Comparison of ENCODE assay signal across 32 cellular contexts in genomic region chrX:103861200-103861599, GRCh38.
"Had no signal": no experiment of that assay in that cellular context is flagged by ENCODE, and none has a peak within 500 bp of the region (broad histone marks: within the 10 kb centered on the region; RNA-seq: fewer than 3 reads in every experiment).

No MANE protein-coding gene starts in this region.

- FAIRE-seq: endothelial cell of umbilical vein had no signal

- DNase-seq: activated CD4-positive, alpha-beta memory T cell treated with anti-CD3 and anti-CD28 coated beads for 36 hours; activated CD4-positive, alpha-beta T cell treated with anti-CD3 and anti-CD28 coated beads for 48 hours; activated CD8-positive, alpha-beta memory T cell treated with anti-CD3 and anti-CD28 coated beads, Interleukin-2, amount 50 U/mL, for 4 hours; activated effector memory CD4-positive, alpha-beta T cell treated with anti-CD3 and anti-CD28 coated beads, Interleukin-2, amount 50 U/mL, for 16 hours; activated naive CD4-positive, alpha-beta T cell treated with anti-CD3 and anti-CD28 coated beads for 36 hours; activated naive CD8-positive, alpha-beta T cell treated with anti-CD3 and anti-CD28 coated beads for 36 hours; activated T-cell treated with anti-CD3 and anti-CD28 coated beads, Interleukin-2, amount 50 U/mL, for 1 hour; adrenal gland; aorta; caudate nucleus; cortex of kidney; gastrocnemius medialis; islet precursor cell; left cardiac atrium; naive B cell; nephron progenitor cell; ovary; retina; stimulated activated CD4-positive, alpha-beta T cell treated with anti-CD3 and anti-CD28 coated beads, Interleukin-4, amount 100 ng/mL, for 24 hours; stimulated activated naive CD8-positive, alpha-beta T cell treated with anti-CD3 and anti-CD28 coated beads, Interleukin-15, amount 100 ng/mL, for 72 hours; substantia nigra; T-helper 17 cell; T1000; uterus; WERI-Rb-1 had no signal

- H3K27ac ChIP-seq: adrenal gland, gastrocnemius medialis, hepatocyte, neutrophil, ovary, skin epidermis, uterus, WERI-Rb-1 had no signal

- H3K36me3 ChIP-seq: adrenal gland, gastrocnemius medialis, neutrophil, ovary, uterus, WERI-Rb-1 had no signal

- H3K4me3 ChIP-seq: adrenal gland, gastrocnemius medialis, hepatocyte, ovary, skin epidermis, uterus had no signal

- H3K4me1 ChIP-seq: adrenal gland, gastrocnemius medialis, uterus had no signal

- ATAC-seq: activated CD4-positive, CD25-positive, alpha-beta regulatory T cell treated with anti-CD3 and anti-CD28 coated beads, Interleukin-2, amount 50 U/mL, for 24 hours; gastrocnemius medialis; left cardiac atrium; sciatic nerve; stimulated activated effector memory CD8-positive, alpha-beta T cell treated with anti-CD3 and anti-CD28 coated beads, Interleukin-12 subunit alpha, Interleukin-12 subunit beta, amount 100 ng/mL, for 72 hours; stimulated activated naive CD8-positive, alpha-beta T cell treated with anti-CD3 and anti-CD28 coated beads, Interleukin-15, amount 100 ng/mL, for 72 hours; T-helper 17 cell had no signal

- H3K9me3 ChIP-seq: adrenal gland, gastrocnemius medialis, neutrophil, ovary, uterus had no signal

- H3K27me3 ChIP-seq: hepatocyte, neutrophil, ovary had no signal
